Comparison of ENCODE assay signal across 28 cellular contexts in the genomic region with DNA sequence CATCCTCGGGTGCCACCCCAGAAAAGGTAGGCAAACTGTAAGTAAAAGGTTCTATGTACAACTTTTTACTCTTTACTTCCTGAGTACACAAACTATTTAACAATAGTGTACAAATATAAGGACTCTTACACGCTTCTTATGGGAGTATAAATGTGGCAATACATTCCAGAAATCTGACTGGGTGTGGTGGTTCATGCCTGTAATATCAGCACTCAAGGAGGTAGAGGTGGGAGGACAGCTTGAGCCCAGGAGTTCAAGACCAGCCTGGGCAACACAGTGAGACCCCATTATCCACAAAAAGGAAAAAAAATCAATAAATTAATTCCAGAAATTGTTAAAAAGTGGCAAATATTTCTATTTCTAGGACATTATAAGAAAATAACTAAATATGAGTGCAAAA. TPM values are rescaled to one million over a fixed set of nuclear protein-coding genes. Genes with fewer than 3 reads are reported as not detected.
DNase-seq lines count a peak whose midpoint lies in the region; ATAC-seq and TF ChIP-seq lines count a peak whose summit lies in the region.
"Had no signal": no experiment of that assay in that cellular context is flagged by ENCODE, and none has a peak within 500 bp of the region (broad histone marks: within the 10 kb centered on the region; RNA-seq: fewer than 3 reads in every experiment).

No MANE protein-coding gene starts in this region.

- TF ChIP-seq EP300 in transverse colon (IDR thresholded peaks at IDR 0.05; ENCODE audit: low read depth): no peak
- no peak for TF ChIP-seq EP300 in ovary (IDR thresholded peaks at IDR 0.05)

- H3K27ac ChIP-seq in HL-60 (replicated peaks) (peak overlapping the region; percentile 13), PC-9 (0 out of 2 replicates have a peak overlapping the region, but pooled peaks have one; percentile 20), hepatocyte (peak overlapping the region; percentile 29), transverse colon (peak overlapping the region; percentile 46 to 69 (median 53)), ovary (no peak overlapping the region)
- H3K27ac ChIP-seq: foreskin keratinocyte, parathyroid adenoma, stomach had no signal

- H3K4me3 ChIP-seq in HL-60 (replicated peaks; ENCODE audit: insufficient read depth, low read length) (no peak overlapping the region), PC-9 (no peak overlapping the region), hepatocyte (no peak overlapping the region), transverse colon (no peak overlapping the region), ovary (no peak overlapping the region)
- H3K4me3 ChIP-seq: esophagus squamous epithelium, spleen, stomach had no signal

- no TSS peak for BruUV-seq in PC-9 (replicated peaks; lab: Mats Ljungman, UMichigan)

- H3K27me3 ChIP-seq in HL-60 (ENCODE audit: insufficient read depth, poor library complexity, severe bottlenecking) (no peaks in the 10 kb centered on the region), PC-9 (ENCODE audit: insufficient read depth, low read depth) (no peaks in the 10 kb centered on the region), hepatocyte (no peaks in the 10 kb centered on the region), transverse colon (no peaks in the 10 kb centered on the region), ovary (no peaks in the 10 kb centered on the region)
- H3K27me3 ChIP-seq: esophagus squamous epithelium, foreskin keratinocyte, spleen, stomach had no signal

- no peaks in the 10 kb centered on the region for H4K20me1 ChIP-seq in PC-9 (ENCODE audit: insufficient read depth)
- no peaks in the 10 kb centered on the region for H4K20me1 ChIP-seq in hepatocyte (ENCODE audit: insufficient read depth, poor library complexity, severe bottlenecking)

- H3K9me3 ChIP-seq in PC-9 (ENCODE audit: insufficient read depth, low read depth): no peaks in the 10 kb centered on the region
- no peaks in the 10 kb centered on the region for H3K9me3 ChIP-seq in hepatocyte (ENCODE audit: low read depth)
- H3K9me3 ChIP-seq in transverse colon: no peaks in the 10 kb centered on the region
- no peaks in the 10 kb centered on the region for H3K9me3 ChIP-seq in ovary
- H3K9me3 ChIP-seq: esophagus squamous epithelium, spleen, stomach had no signal

- in situ Hi-C loops in transverse colon (cut with MboI; ENCODE audit: low pct_ligation_motif_present in 1 of 4, low pct_unique_long_range_greater_than_20kb in 1 of 4, low sequenced_read_pairs in 3 of 4): no loop called here

- no peak overlapping the region for H3K4me2 ChIP-seq in PC-9
- H3K4me2 ChIP-seq in hepatocyte: no peak overlapping the region

- peaks cover 6% of the 10 kb centered on the region; the same call in 1 of the 2 replicates for H3F3A ChIP-seq in PC-9 (ENCODE audit: insufficient read depth, low read depth)

- intact Hi-C loops in PC-9 (cut with micrococcal nuclease; ENCODE audit: unreplicated experiment): no loop called here
- intact Hi-C loops in transverse colon (cut with DNase I; ENCODE audit: low total_unique reads): no loop called here
- intact Hi-C loops in ovary (cut with DNase I): no loop called here

- H3K79me2 ChIP-seq in PC-9 (ENCODE audit: low read depth) (no peaks in the 10 kb centered on the region), hepatocyte (no peaks in the 10 kb centered on the region)
- H3K79me2 ChIP-seq: parathyroid adenoma had no signal

- H3K4me1 ChIP-seq in PC-9 (replicated peaks; ENCODE audit: insufficient read depth) (peaks cover 4% of the 10 kb centered on the region; the same call in 1 of the 2 replicates), hepatocyte (ENCODE audit: insufficient read depth) (peaks cover 4% of the 10 kb centered on the region), transverse colon (peaks cover 9 to 27% (median 18%) of the 10 kb centered on the region in 4 donors), ovary (ENCODE audit: insufficient read depth) (no peaks in the 10 kb centered on the region)
- H3K4me1 ChIP-seq: foreskin keratinocyte, parathyroid adenoma had no signal

- no peak overlapping the region for H2AFZ ChIP-seq in PC-9
- no peak overlapping the region for H2AFZ ChIP-seq in hepatocyte
- H2AFZ ChIP-seq: parathyroid adenoma had no signal

- H3K9me2 ChIP-seq in PC-9 (ENCODE audit: insufficient read depth) (no peaks in the 10 kb centered on the region), hepatocyte (replicated peaks; ENCODE audit: insufficient read depth) (no peaks in the 10 kb centered on the region)

- no peak for TF ChIP-seq CTCF in HL-60 (IDR thresholded peaks at IDR 0.05; ENCODE audit: insufficient read depth, low read length)
- TF ChIP-seq CTCF in PC-9 (conservative IDR thresholded peaks at IDR 0.05): no peak
- TF ChIP-seq CTCF in hepatocyte (IDR thresholded peaks at IDR 0.05; ENCODE audit: poor library complexity): no peak
- TF ChIP-seq CTCF in transverse colon (IDR thresholded peaks at IDR 0.05): no peak
- TF ChIP-seq CTCF in ovary (IDR thresholded peaks at IDR 0.05): no peak

- POLR2A ChIA-PET in PC-9 (lab: Charles Lee; ENCODE audit: unreplicated experiment): no interaction called here

- 71% methylated on average over 2 of the region's 2 CpGs for WGBS in hepatocyte (ENCODE audit: low lambda C conversion rate, missing lambda C conversion rate)
- WGBS in transverse colon (ENCODE audit: low coverage in 1 of 2), 2 donors: 40 to 46% methylated on average over 1 to 2 of the region's 2 CpGs
- WGBS in ovary, 3 donors: 76 to 82% (median 80%) methylated on average over 2 of the region's 2 CpGs

- CTCF ChIA-PET in PC-9 (lab: Charles Lee): no interaction called here

- no peaks in the 10 kb centered on the region for H3K36me3 ChIP-seq in PC-9 (ENCODE audit: low read depth)
- no peaks in the 10 kb centered on the region for H3K36me3 ChIP-seq in hepatocyte (replicated peaks; ENCODE audit: insufficient read depth, low read depth)
- no peaks in the 10 kb centered on the region for H3K36me3 ChIP-seq in transverse colon
- peaks cover 2% of the 10 kb centered on the region for H3K36me3 ChIP-seq in ovary

- TF ChIP-seq POLR2A in transverse colon (IDR thresholded peaks at IDR 0.05) (no peak), ovary (IDR thresholded peaks at IDR 0.05) (no peak)

- DNase-seq in HL-60 (ENCODE audit: low read depth in 1 of 2, low spot score in 1 of 2) (no peak), PC-9 (no peak), hepatocyte (ENCODE audit: low spot score) (no peak), transverse colon (no peak), ovary (no peak)
- DNase-seq: activated CD4-positive, alpha-beta memory T cell treated with anti-CD3 and anti-CD28 coated beads, Interleukin-2, amount 10 ng/mL, durations not matched to agents 7 days and 5 days; activated CD4-positive, alpha-beta T cell treated with anti-CD3 and anti-CD28 coated beads for 1 hour; activated CD8-positive, alpha-beta memory T cell treated with anti-CD3 and anti-CD28 coated beads, Interleukin-2, amount 50 U/mL, for 4 hours; activated naive CD4-positive, alpha-beta T cell; activated naive CD8-positive, alpha-beta T cell treated with anti-CD3 and anti-CD28 coated beads, Interleukin-2, amount 50 U/mL, for 24 hours; C1 segment of cervical spinal cord; COR-L47; esophagus squamous epithelium; foreskin keratinocyte; kidney glomerular epithelial cell; mammary epithelial cell; NCI-H1436; NCI-H2081; NCI-H526 treated with DMSO at 0.1 percent for 48 hours; NK-92 treated with Interleukin-12 subunit alpha and Interleukin-12 subunit beta, amount 100 ng/mL, for 24 hours; right cardiac atrium; spleen; stimulated activated CD4-positive, alpha-beta T cell treated with anti-CD3 and anti-CD28 coated beads, Interleukin-2, amount 100 ng/mL, for 48 hours; stomach; T-helper 17 cell had no signal

- no peak for ATAC-seq in GM19397 (IDR thresholded peaks at IDR 0.05; ENCODE audit: unreplicated experiment)
- no peak for ATAC-seq in GM18517 (IDR thresholded peaks at IDR 0.05; ENCODE audit: unreplicated experiment)
- ATAC-seq: activated naive CD8-positive, alpha-beta T cell treated with anti-CD3 and anti-CD28 coated beads, Interleukin-2, amount 50 U/mL, for 24 hours; foreskin keratinocyte; right cardiac atrium; T-helper 17 cell had no signal

RNA-seq across cellular contexts. Expression of a gene that starts 48.9 kb away (rescaled TPM):
- total RNA-seq in PC-9 (2021) (20.9 and 25.0 TPM in 2 replicates), hepatocyte (19.3 and 26.1 TPM in 2 replicates), transverse colon (10 to 100 TPM in 3 of 4 donors, 1 to 10 TPM in 1; 4.1 to 28.7 (median 16.8) TPM), ovary (10 to 100 TPM; 14.4 to 26.5 (median 19.1) TPM)
- polyA plus RNA-seq in hepatocyte (31.5 and 32.7 TPM in 2 replicates), ovary (10 to 100 TPM; 20.9 to 61.4 TPM)

Comparison
In these comparisons a context has a peak if more than half of its experiments do, and no peak if none do; other contexts are left out.
1. H3K27ac ChIP-seq: peak in HL-60 (single experiment), PC-9 (single experiment), hepatocyte (single experiment) and transverse colon (4 of 4); none in ovary (0 of 2).